In the genomic region with DNA sequence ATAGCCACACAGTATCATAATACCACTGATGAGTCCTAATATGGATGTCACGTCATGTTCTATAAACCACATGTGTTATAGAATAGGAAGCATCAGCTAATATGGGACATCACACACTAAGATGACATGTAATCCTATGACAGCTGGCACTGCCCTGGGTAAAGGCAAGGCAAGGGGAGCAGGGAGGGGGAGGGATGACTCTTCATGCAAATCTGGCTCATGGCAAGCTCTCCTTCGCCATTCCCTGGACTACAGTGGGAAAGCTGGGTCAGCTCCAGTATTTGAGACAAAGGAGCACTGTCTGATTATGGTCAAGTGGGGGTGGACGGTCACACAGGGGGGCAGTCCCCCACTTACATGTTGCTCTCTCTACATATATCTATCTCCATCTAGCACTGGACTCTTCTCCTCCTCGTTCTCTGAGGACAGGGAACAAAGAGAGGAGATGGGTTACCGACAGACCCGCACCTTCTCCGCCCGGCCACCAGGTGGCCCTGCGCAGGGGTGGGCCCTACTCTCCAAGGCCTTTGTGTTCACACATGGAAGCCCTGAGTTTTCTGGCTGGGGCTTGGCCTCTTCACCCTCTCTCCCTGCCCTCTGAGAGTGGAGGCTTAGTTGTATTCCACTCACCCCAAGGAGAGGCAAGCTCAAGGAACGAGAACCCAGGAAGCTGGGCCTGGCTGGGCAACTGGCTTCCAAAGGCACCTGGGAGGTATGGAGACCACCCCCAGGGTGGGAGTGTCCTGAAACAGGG, we compare ENCODE assay signal across 8 cellular contexts. TPM values are rescaled to one million over a fixed set of nuclear protein-coding genes. Genes with fewer than 3 reads are reported as not detected.
DNase-seq lines count a peak whose midpoint lies in the region; ATAC-seq and TF ChIP-seq lines count a peak whose summit lies in the region.

No MANE protein-coding gene starts in this region.

- peak; percentile 73 to 74 for ATAC-seq in CD4-positive, CD25-positive, alpha-beta regulatory T cell (ENCODE audit: low read depth in 2 of 2)
- no peak for ATAC-seq in HG03135 (IDR thresholded peaks at IDR 0.05; ENCODE audit: unreplicated experiment)

- no peaks in the 10 kb centered on the region for H3K9me3 Mint-ChIP-seq in CD4-positive, CD25-positive, alpha-beta regulatory T cell
- H3K9me3 Mint-ChIP-seq in activated CD4-positive, alpha-beta T cell treated with anti-CD3 and anti-CD28 coated beads, Interleukin-2, amount 10 ng/mL, durations not matched to agents 7 days and 5 days: no peaks in the 10 kb centered on the region

- H3K27me3 Mint-ChIP-seq in CD4-positive, CD25-positive, alpha-beta regulatory T cell: no peaks in the 10 kb centered on the region
- peaks cover 6% of the 10 kb centered on the region for H3K27me3 Mint-ChIP-seq in activated CD4-positive, alpha-beta T cell treated with anti-CD3 and anti-CD28 coated beads, Interleukin-2, amount 10 ng/mL, durations not matched to agents 7 days and 5 days

- H3K4me1 Mint-ChIP-seq in CD4-positive, CD25-positive, alpha-beta regulatory T cell: peaks cover 6 to 9% (median 6%) of the 10 kb centered on the region in 4 donors
- no peaks in the 10 kb centered on the region for H3K4me1 Mint-ChIP-seq in activated CD4-positive, alpha-beta T cell treated with anti-CD3 and anti-CD28 coated beads, Interleukin-2, amount 10 ng/mL, durations not matched to agents 7 days and 5 days

- no peaks in the 10 kb centered on the region for H3K9me3 ChIP-seq in CD4-positive, CD25-positive, alpha-beta regulatory T cell (ENCODE audit: control insufficient read depth in 2 of 2, low read length in 2 of 2)
- H3K9me3 ChIP-seq in thyroid gland: no peaks in the 10 kb centered on the region

- H3K36me3 ChIP-seq in CD4-positive, CD25-positive, alpha-beta regulatory T cell (ENCODE audit: control insufficient read depth, insufficient read depth, low read length): peaks cover 13% of the 10 kb centered on the region
- no peaks in the 10 kb centered on the region for H3K36me3 ChIP-seq in thyroid gland

- intact Hi-C loops in thyroid gland (cut with DNase I): no loop called here

- CTCF ChIA-PET in activated CD4-positive, alpha-beta T cell treated with anti-CD3 and anti-CD28 coated beads, Interleukin-2, amount 10 ng/mL, durations not matched to agents 7 days and 5 days (lab: Charles Lee): interaction anchor here (0.7 to 4.2 kb wide), 16 partner anchors 8 to 135 kb away, joined by 3 to 36 read pairs (median 3); a partner anchor contains a TSS

- no peak overlapping the region for H3K27ac ChIP-seq in CD4-positive, CD25-positive, alpha-beta regulatory T cell (ENCODE audit: insufficient read depth, low read length, poor library complexity, severe bottlenecking)
- H3K27ac ChIP-seq in thyroid gland: no peak overlapping the region

- H3K4me3 ChIP-seq in CD4-positive, CD25-positive, alpha-beta regulatory T cell (ENCODE audit: low read depth, low read length): no peak overlapping the region
- no peak overlapping the region for H3K4me3 ChIP-seq in thyroid gland (replicated peaks in 1 of 3)

- 35 to 45% methylated on average over 9 to 10 of the region's 10 CpGs for WGBS in thyroid gland, 2 donors

- POLR2A ChIA-PET in activated CD4-positive, alpha-beta T cell treated with anti-CD3 and anti-CD28 coated beads, Interleukin-2, amount 10 ng/mL, durations not matched to agents 7 days and 5 days (lab: Charles Lee): no interaction called here

- TF ChIP-seq CTCF in thyroid gland (IDR thresholded peaks at IDR 0.05): peak in 5 of 6 experiments; percentile 45 to 71 (median 57)

- H3K4me1 ChIP-seq in CD4-positive, CD25-positive, alpha-beta regulatory T cell (ENCODE audit: control insufficient read depth, insufficient read depth, low read length, poor library complexity, severe bottlenecking): no peaks in the 10 kb centered on the region
- no peaks in the 10 kb centered on the region for H3K4me1 ChIP-seq in thyroid gland

- H3K36me3 Mint-ChIP-seq in CD4-positive, CD25-positive, alpha-beta regulatory T cell: peaks cover 14% of the 10 kb centered on the region
- H3K36me3 Mint-ChIP-seq in activated CD4-positive, alpha-beta T cell treated with anti-CD3 and anti-CD28 coated beads, Interleukin-2, amount 10 ng/mL, durations not matched to agents 7 days and 5 days (ENCODE audit: low read depth): no peaks in the 10 kb centered on the region

- H3K27me3 ChIP-seq in CD4-positive, CD25-positive, alpha-beta regulatory T cell (ENCODE audit: control insufficient read depth, insufficient read depth, low read length): no peaks in the 10 kb centered on the region
- H3K27me3 ChIP-seq in thyroid gland: no peaks in the 10 kb centered on the region

- H3K27ac Mint-ChIP-seq in CD4-positive, CD25-positive, alpha-beta regulatory T cell: peak overlapping the region; percentile 38 to 90 (median 68)
- H3K27ac Mint-ChIP-seq in activated CD4-positive, alpha-beta T cell treated with anti-CD3 and anti-CD28 coated beads, Interleukin-2, amount 10 ng/mL, durations not matched to agents 7 days and 5 days: no peak overlapping the region

- TF ChIP-seq POLR2A in thyroid gland (IDR thresholded peaks at IDR 0.05): no peak

- no peak overlapping the region for H3K4me3 Mint-ChIP-seq in CD4-positive, CD25-positive, alpha-beta regulatory T cell
- no peak overlapping the region for H3K4me3 Mint-ChIP-seq in activated CD4-positive, alpha-beta T cell treated with anti-CD3 and anti-CD28 coated beads, Interleukin-2, amount 10 ng/mL, durations not matched to agents 7 days and 5 days

- peak; percentile 42 to 68 (median 62) for DNase-seq in CD4-positive, CD25-positive, alpha-beta regulatory T cell
- peak; percentile 70 for DNase-seq in H4 (ENCODE audit: low spot score)
- DNase-seq in NCI-H226: peak; percentile 37
- DNase-seq in activated CD4-positive, alpha-beta T cell treated with anti-CD3 and anti-CD28 coated beads, Interleukin-2, amount 10 ng/mL, durations not matched to agents 7 days and 5 days: peak; percentile 65
- peak; percentile 20 for DNase-seq in effector CD8-positive, alpha-beta T cell (lab: John Stamatoyannopoulos, UW)
- DNase-seq in midbrain (lab: John Stamatoyannopoulos, UW): peak; percentile 15
- peak; percentile 44 to 51 for DNase-seq in thyroid gland

RNA-seq across cellular contexts. Expression of a gene that starts 23.4 kb away (rescaled TPM):
- not detected for total RNA-seq in CD4-positive, CD25-positive, alpha-beta regulatory T cell
- polyA plus RNA-seq in CD4-positive, CD25-positive, alpha-beta regulatory T cell: under 1 TPM in 1 of 4 donors, not detected in 3; 0.19 TPM
- not detected in 2 replicates for total RNA-seq in H4 (2014; rRNA removed; shearing (Covaris generic))
- total RNA-seq in activated CD4-positive, alpha-beta T cell treated with anti-CD3 and anti-CD28 coated beads, Interleukin-2, amount 10 ng/mL, durations not matched to agents 7 days and 5 days: not detected
- total RNA-seq in thyroid gland: under 1 TPM in 2 of 4 donors, not detected in 2; 0.24 to 0.45 TPM

RNA-seq across cellular contexts. Expression of a gene that starts 24.4 kb away (rescaled TPM):
- total RNA-seq in CD4-positive, CD25-positive, alpha-beta regulatory T cell: 47.4 TPM
- 1 to 10 TPM in 2 of 4 donors, under 1 TPM in 2; 0.73 to 1.6 (median 0.92) TPM for polyA plus RNA-seq in CD4-positive, CD25-positive, alpha-beta regulatory T cell
- not detected in 2 replicates for total RNA-seq in H4 (2014; rRNA removed; shearing (Covaris generic))
- 10 to 100 TPM; 44.1 to 57.5 TPM for total RNA-seq in activated CD4-positive, alpha-beta T cell treated with anti-CD3 and anti-CD28 coated beads, Interleukin-2, amount 10 ng/mL, durations not matched to agents 7 days and 5 days
- 10 to 100 TPM; 19.5 to 35.4 (median 22.1) TPM for total RNA-seq in thyroid gland

RNA-seq across cellular contexts. Expression of a gene that starts 47.8 kb away (rescaled TPM):
- 52.6 TPM for total RNA-seq in CD4-positive, CD25-positive, alpha-beta regulatory T cell
- polyA plus RNA-seq in CD4-positive, CD25-positive, alpha-beta regulatory T cell: 100 to 1,000 TPM; 123 to 177 (median 136) TPM
- total RNA-seq in H4 (2014; rRNA removed; shearing (Covaris generic)): 94.2 and 99.9 TPM in 2 replicates
- 10 to 100 TPM; 66.1 to 69.0 TPM for total RNA-seq in activated CD4-positive, alpha-beta T cell treated with anti-CD3 and anti-CD28 coated beads, Interleukin-2, amount 10 ng/mL, durations not matched to agents 7 days and 5 days
- 10 to 100 TPM; 38.2 to 56.3 (median 44.2) TPM for total RNA-seq in thyroid gland

Comparison
In these comparisons a context has a peak if more than half of its experiments do, and no peak if none do; other contexts are left out.
1. DNase-seq: peak in every context shown above with its lines; median percentile 70 in H4; 65 in activated CD4-positive, alpha-beta T cell treated with anti-CD3 and anti-CD28 coated beads, Interleukin-2, amount 10 ng/mL, durations not matched to agents 7 days and 5 days; 62 in CD4-positive, CD25-positive, alpha-beta regulatory T cell; 48 in thyroid gland; 37 in NCI-H226; 20 in effector CD8-positive, alpha-beta T cell; 15 in midbrain.
2. RNA of a gene that starts 24.4 kb away (total RNA-seq): 44.1 to 57.5 TPM in activated CD4-positive, alpha-beta T cell treated with anti-CD3 and anti-CD28 coated beads, Interleukin-2, amount 10 ng/mL, durations not matched to agents 7 days and 5 days, 47.4 TPM in CD4-positive, CD25-positive, alpha-beta regulatory T cell (single experiment) and 19.5 to 35.4 TPM in thyroid gland; not detected in H4; every median in the first group is over 10 times any median in the second.